ENCODE assay signal across 8 cellular contexts in genomic region chrX:150898343-150899190, GRCh38. TPM values are rescaled to one million over a fixed set of nuclear protein-coding genes. Genes with fewer than 3 reads are reported as not detected.
DNase-seq lines count a peak whose midpoint lies in the region; TF ChIP-seq lines count a peak whose summit lies in the region.

CD99L2 (minus strand) TSS chrX:150898668; CDS start chrX:150898588, 80 bp downstream.

- H3K79me2 ChIP-seq in neural cell (replicated peaks; ENCODE audit: insufficient read depth, low read length): no peaks in the 10 kb centered on the region

- H3K9ac ChIP-seq in neural cell (ENCODE audit: low read length): peak within 1 kb of the TSS; percentile 86

- H3K4me3 Mint-ChIP-seq in stimulated activated naive CD8-positive, alpha-beta T cell treated with anti-CD3 and anti-CD28 coated beads, Interleukin-15, Interleukin-2, amounts not matched to agents 100 ng/mL and 50 ng/mL, for 24 hours: peak within 1 kb of the TSS; percentile 83

- no peaks in the 10 kb centered on the region for H3F3A ChIP-seq in neural cell (ENCODE audit: insufficient read depth, low read length, poor library complexity, severe bottlenecking)

- no peaks in the 10 kb centered on the region for H4K20me1 ChIP-seq in neural cell (ENCODE audit: insufficient read depth)

- H3K4me2 ChIP-seq in neural cell (ENCODE audit: low read length): peak within 1 kb of the TSS; percentile 39

- no peaks in the 10 kb centered on the region; the same call in none of the 2 replicates for H3K36me3 ChIP-seq in H7 (replicated peaks; ENCODE audit: control insufficient read depth, insufficient read depth, low read length)
- no peaks in the 10 kb centered on the region for H3K36me3 ChIP-seq in neural cell (ENCODE audit: insufficient read depth, low read length)

- peak within 1 kb of the TSS; percentile 78 for H3K27ac ChIP-seq in neural cell (ENCODE audit: low read length)

- no peaks in the 10 kb centered on the region for H3K36me3 Mint-ChIP-seq in stimulated activated naive CD8-positive, alpha-beta T cell treated with anti-CD3 and anti-CD28 coated beads, Interleukin-15, Interleukin-2, amounts not matched to agents 100 ng/mL and 50 ng/mL, for 24 hours (ENCODE audit: low read depth)

- H3K27me3 Mint-ChIP-seq in stimulated activated naive CD8-positive, alpha-beta T cell treated with anti-CD3 and anti-CD28 coated beads, Interleukin-15, Interleukin-2, amounts not matched to agents 100 ng/mL and 50 ng/mL, for 24 hours: peaks cover 3% of the 10 kb centered on the region

- peak; percentile 21 for TF ChIP-seq EP300 in neural cell (conservative IDR thresholded peaks at IDR 0.05; ENCODE audit: poor library complexity, severe bottlenecking)

- no peak for TF ChIP-seq CTCF in neural cell (IDR thresholded peaks at IDR 0.05; ENCODE audit: poor library complexity, severe bottlenecking)

- H2AFZ ChIP-seq in neural cell (ENCODE audit: low read depth, low read length): peak within 1 kb of the TSS; percentile 40

- H3K27me3 ChIP-seq in H7 (ENCODE audit: control insufficient read depth, insufficient read depth, low read length) (no peaks in the 10 kb centered on the region), neural cell (ENCODE audit: insufficient read depth, low read depth, low read length) (no peaks in the 10 kb centered on the region)

- peaks cover 9% of the 10 kb centered on the region for H3K4me1 Mint-ChIP-seq in stimulated activated naive CD8-positive, alpha-beta T cell treated with anti-CD3 and anti-CD28 coated beads, Interleukin-15, Interleukin-2, amounts not matched to agents 100 ng/mL and 50 ng/mL, for 24 hours (ENCODE audit: low read depth)

- H3K9me3 Mint-ChIP-seq in stimulated activated naive CD8-positive, alpha-beta T cell treated with anti-CD3 and anti-CD28 coated beads, Interleukin-15, Interleukin-2, amounts not matched to agents 100 ng/mL and 50 ng/mL, for 24 hours: no peaks in the 10 kb centered on the region

- no peak within 1 kb of the TSS for H3K27ac Mint-ChIP-seq in stimulated activated naive CD8-positive, alpha-beta T cell treated with anti-CD3 and anti-CD28 coated beads, Interleukin-15, Interleukin-2, amounts not matched to agents 100 ng/mL and 50 ng/mL, for 24 hours

- DNase-seq in ELR (ENCODE audit: low read depth) (peak; percentile 84), H7 (peak; percentile 99), M059J (ENCODE audit: low read depth) (peak; percentile 91), SHP77 treated with DMSO at 0.1 percent for 48 hours (lab: John Stamatoyannopoulos, UW) (peak; percentile 62), activated gamma-delta T cell (lab: John Stamatoyannopoulos, UW) (peak; percentile 85), fibroblast of the conjunctiva (ENCODE audit: low read depth) (peak; percentile 67)

- no peaks in the 10 kb centered on the region for H3K9me2 ChIP-seq in neural cell (ENCODE audit: insufficient read depth, low read length)

- peak within 1 kb of the TSS; percentile 87 for H3K4me3 ChIP-seq in H7 (ENCODE audit: insufficient read depth, low read depth, low read length)
- H3K4me3 ChIP-seq in neural cell (ENCODE audit: low read length): peak within 1 kb of the TSS; percentile 73

- TF ChIP-seq RAD21 in neural cell (conservative IDR thresholded peaks at IDR 0.05): no peak

- no peaks in the 10 kb centered on the region for H3K9me3 ChIP-seq in neural cell (ENCODE audit: low read length)

TF ChIP-seq in neural cell, 6 proteins besides CTCF, POLR2A, EP300 and RAD21:
- TF ChIP-seq EZH2 (IDR thresholded peaks at IDR 0.05; ENCODE audit: borderline replicate concordance, insufficient read depth, low read length, poor library complexity, severe bottlenecking) (no peak), REST (IDR thresholded peaks at IDR 0.05; ENCODE audit: borderline replicate concordance) (peak; percentile 12), TAF1 (IDR thresholded peaks at IDR 0.05; ENCODE audit: low read depth) (peak; percentile 68), SMC3 (conservative IDR thresholded peaks at IDR 0.05; ENCODE audit: poor library complexity) (no peak), POLR2AphosphoS5 (IDR thresholded peaks at IDR 0.05) (peak; percentile 80), MXI1 (conservative IDR thresholded peaks at IDR 0.05; ENCODE audit: poor library complexity, severe bottlenecking) (peak; percentile 45)

RNA-seq across cellular contexts. Expression of gene CD99L2, which starts in this region (rescaled TPM):
- 38.1 and 59.3 TPM in 2 replicates for total RNA-seq in H7 (2014; rRNA removed; shearing (Covaris generic))
- 73.6 and 91.4 TPM in 2 replicates for total RNA-seq in M059J (2014; rRNA removed; shearing (Covaris generic))
- 61.0 and 74.4 TPM in 2 replicates for polyA plus RNA-seq in neural cell
- 87.6 and 92.5 TPM in 2 replicates for polyA minus RNA-seq in neural cell

Comparison
In these comparisons a context has a peak if more than half of its experiments do, and no peak if none do; other contexts are left out.
1. Peak in every context shown above with its lines: DNase-seq, H3K4me3 ChIP-seq and H3K27ac ChIP-seq.